ENCODE assay signal across 16 cellular contexts in the genomic region with DNA sequence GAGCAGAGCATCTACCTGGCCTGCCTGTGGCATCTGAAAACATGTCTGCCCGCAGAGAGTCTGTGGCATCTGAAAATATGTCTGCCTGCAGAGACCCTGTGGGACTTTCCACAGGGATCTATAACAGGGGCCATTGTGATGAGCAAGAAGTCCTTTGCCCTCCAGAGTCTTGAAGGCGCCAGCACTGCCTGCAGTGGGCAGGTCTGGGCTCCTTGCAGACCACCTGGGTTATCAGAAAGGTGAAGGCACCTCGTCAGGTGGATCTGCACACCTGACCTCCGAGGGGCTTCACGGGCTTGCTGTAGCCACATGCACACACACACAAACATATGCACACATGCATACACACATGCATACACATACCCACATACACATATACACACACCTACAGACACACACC.
DNase-seq lines count a peak whose midpoint lies in the region; ATAC-seq and TF ChIP-seq lines count a peak whose summit lies in the region.
"Had no signal": no experiment of that assay in that cellular context is flagged by ENCODE, and none has a peak within 500 bp of the region (broad histone marks: within the 10 kb centered on the region; RNA-seq: fewer than 3 reads in every experiment).

No MANE protein-coding gene starts in this region.

- H3K36me3 Mint-ChIP-seq in activated naive CD4-positive, alpha-beta T cell treated with anti-CD3 and anti-CD28 coated beads, Interleukin-2, amount 10 ng/mL, durations not matched to agents 7 days and 5 days, result no peaks in the 10 kb centered on the region
- H3K36me3 Mint-ChIP-seq: CD8-positive, alpha-beta T cell had no signal

- H3K4me1 Mint-ChIP-seq in activated naive CD4-positive, alpha-beta T cell treated with anti-CD3 and anti-CD28 coated beads, Interleukin-2, amount 10 ng/mL, durations not matched to agents 7 days and 5 days, result no peaks in the 10 kb centered on the region

- H3K27ac Mint-ChIP-seq in activated naive CD4-positive, alpha-beta T cell treated with anti-CD3 and anti-CD28 coated beads, Interleukin-2, amount 10 ng/mL, durations not matched to agents 7 days and 5 days, result no peak overlapping the region
- H3K27ac Mint-ChIP-seq: CD8-positive, alpha-beta T cell had no signal

- 76 to 92% methylated on average over 5 of the region's 5 CpGs for WGBS in sigmoid colon, 2 donors

- H3K27me3 ChIP-seq in lower lobe of right lung (ENCODE audit: low read depth) (peaks cover 6% of the 10 kb centered on the region), sigmoid colon (no peaks in the 10 kb centered on the region)

- H3K4me3 ChIP-seq in lower lobe of right lung (no peak overlapping the region), sigmoid colon (no peak overlapping the region)
- H3K4me3 ChIP-seq: HAP-1 had no signal

- H3K36me3 ChIP-seq in KOPT-K1 (ENCODE audit: insufficient read depth, low read length) (no peaks in the 10 kb centered on the region), lower lobe of right lung (no peaks in the 10 kb centered on the region), sigmoid colon (no peaks in the 10 kb centered on the region)
- H3K36me3 ChIP-seq: HAP-1 had no signal

- peaks cover 17% of the 10 kb centered on the region for H3K27me3 Mint-ChIP-seq in activated naive CD4-positive, alpha-beta T cell treated with anti-CD3 and anti-CD28 coated beads, Interleukin-2, amount 10 ng/mL, durations not matched to agents 7 days and 5 days

- TF ChIP-seq CTCF in lower lobe of right lung (IDR thresholded peaks at IDR 0.05) (no peak), sigmoid colon (IDR thresholded peaks at IDR 0.05) (no peak)

- no peak for TF ChIP-seq EP300 in sigmoid colon (IDR thresholded peaks at IDR 0.05)

- H3K9me3 Mint-ChIP-seq in activated naive CD4-positive, alpha-beta T cell treated with anti-CD3 and anti-CD28 coated beads, Interleukin-2, amount 10 ng/mL, durations not matched to agents 7 days and 5 days, result peaks cover 24% of the 10 kb centered on the region
- H3K9me3 Mint-ChIP-seq: CD8-positive, alpha-beta T cell had no signal

- CTCF ChIA-PET in activated naive CD4-positive, alpha-beta T cell treated with anti-CD3 and anti-CD28 coated beads, Interleukin-2, amount 10 ng/mL, durations not matched to agents 7 days and 5 days (lab: Charles Lee), result no interaction called here

- H3K9me3 ChIP-seq in KOPT-K1 (ENCODE audit: insufficient read depth, low read length, poor library complexity, severe bottlenecking) (no peaks in the 10 kb centered on the region), lower lobe of right lung (no peaks in the 10 kb centered on the region), sigmoid colon (no peaks in the 10 kb centered on the region)
- H3K9me3 ChIP-seq: HAP-1 had no signal

- intact Hi-C loops in lower lobe of right lung (cut with DNase I), result no loop called here
- intact Hi-C loops in sigmoid colon (cut with DNase I), result no loop called here

- H3K4me1 ChIP-seq in lower lobe of right lung (no peaks in the 10 kb centered on the region), sigmoid colon (no peaks in the 10 kb centered on the region)
- H3K4me1 ChIP-seq: HAP-1 had no signal

- peak; percentile 2 for DNase-seq in activated naive CD4-positive, alpha-beta T cell treated with anti-CD3 and anti-CD28 coated beads, Interleukin-2, amount 50 U/mL, for 16 hours
- DNase-seq in activated naive CD4-positive, alpha-beta T cell treated with anti-CD3 and anti-CD28 coated beads, Interleukin-2, amount 10 ng/mL, durations not matched to agents 7 days and 5 days, result no peak
- DNase-seq in lower lobe of right lung (peak; percentile 20), sigmoid colon (peak; percentile 10), NCI-H146 treated with DMSO at 0.1 percent for 48 hours (lab: John Stamatoyannopoulos, UW; ENCODE audit: unreplicated experiment) (no peak)
- DNase-seq: ACHN; CD8-positive, alpha-beta T cell; COR-L47; DMS153; GF-D8; IMR-90 had no signal

- TF ChIP-seq POLR2A in sigmoid colon (IDR thresholded peaks at IDR 0.05), result no peak

- H3K27ac ChIP-seq in KOPT-K1 (ENCODE audit: low read depth, low read length, poor library complexity, severe bottlenecking) (peak overlapping the region; percentile 91), lower lobe of right lung (no peak overlapping the region), sigmoid colon (no peak overlapping the region)
- H3K27ac ChIP-seq: C4-2B had no signal

- H3K4me3 Mint-ChIP-seq in activated naive CD4-positive, alpha-beta T cell treated with anti-CD3 and anti-CD28 coated beads, Interleukin-2, amount 10 ng/mL, durations not matched to agents 7 days and 5 days, result no peak overlapping the region
- H3K4me3 Mint-ChIP-seq: CD8-positive, alpha-beta T cell had no signal

- ATAC-seq in lower lobe of right lung (no peak), HG02678 (IDR thresholded peaks at IDR 0.05; ENCODE audit: unreplicated experiment) (no peak), HG02798 (IDR thresholded peaks at IDR 0.05; ENCODE audit: poor library complexity, unreplicated experiment) (no peak)
- ATAC-seq: CD8-positive, alpha-beta T cell had no signal

Comparison
In these comparisons a context has a peak if more than half of its experiments do, and no peak if none do; other contexts are left out.
1. DNase-seq: peak in activated naive CD4-positive, alpha-beta T cell treated with anti-CD3 and anti-CD28 coated beads, Interleukin-2, amount 50 U/mL, for 16 hours (single experiment), lower lobe of right lung (single experiment) and sigmoid colon (single experiment); none in activated naive CD4-positive, alpha-beta T cell treated with anti-CD3 and anti-CD28 coated beads, Interleukin-2, amount 10 ng/mL, durations not matched to agents 7 days and 5 days (single experiment) and NCI-H146 treated with DMSO at 0.1 percent for 48 hours (single experiment).